In the genomic region with DNA sequence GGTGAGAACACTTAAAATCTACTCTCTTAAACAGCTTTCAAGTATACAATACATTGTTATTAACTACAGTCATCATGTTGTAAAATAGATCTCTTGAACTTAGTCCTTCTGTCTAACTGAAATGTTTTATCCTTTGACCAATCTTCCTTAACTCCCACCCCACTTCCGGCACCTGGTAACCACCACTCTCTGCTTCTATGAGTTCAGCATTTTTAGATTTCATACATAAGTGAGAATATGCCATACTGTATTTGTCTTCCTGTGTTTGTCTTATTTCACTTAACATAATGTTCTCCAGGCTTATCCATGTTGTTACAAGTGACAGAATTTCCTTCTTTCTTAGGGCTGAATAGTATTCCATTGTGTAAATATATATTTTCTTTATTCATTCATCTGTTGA, we compare ENCODE assay signal across 8 cellular contexts.
"Had no signal": no experiment of that assay in that cellular context is flagged by ENCODE, and none has a peak within 500 bp of the region (broad histone marks: within the 10 kb centered on the region; RNA-seq: fewer than 3 reads in every experiment).

No MANE protein-coding gene starts in this region.

- H3K4me2 ChIP-seq: GM23338 had no signal

- ATAC-seq: GM23338, HepG2 had no signal

- DNase-seq: H9, HCEC 1CT, KBM-7 had no signal

- H3K4me3 ChIP-seq: GM23338 had no signal

- FAIRE-seq: H1, H54, HepG2 had no signal

- H2AFZ ChIP-seq: GM23338 had no signal

- H3K27ac ChIP-seq: HL-60 had no signal
